ENCODE assay signal across 9 cellular contexts in genomic region chr13:98557934-98558630, GRCh38. TPM values are rescaled to one million over a fixed set of nuclear protein-coding genes. Genes with fewer than 3 reads are reported as not detected.
DNase-seq lines count a peak whose midpoint lies in the region; ATAC-seq, FAIRE-seq and TF ChIP-seq lines count a peak whose summit lies in the region.
"Had no signal": no experiment of that assay in that cellular context is flagged by ENCODE, and none has a peak within 500 bp of the region (broad histone marks: within the 10 kb centered on the region; RNA-seq: fewer than 3 reads in every experiment).

No MANE protein-coding gene starts in this region.

- FAIRE-seq in astrocyte (lab: Jason Lieb, UNC), result no peak

- peaks cover 90% of the 10 kb centered on the region for H3K4me1 ChIP-seq in CD4-positive, alpha-beta memory T cell (ENCODE audit: insufficient read depth, low read length)
- H3K4me1 ChIP-seq in GM23338 (ENCODE audit: insufficient read depth) (peaks cover 67% of the 10 kb centered on the region), astrocyte (ENCODE audit: insufficient read depth, low read length) (peaks cover 19% of the 10 kb centered on the region), mucosa of descending colon (ENCODE audit: low read depth) (peaks cover 36% of the 10 kb centered on the region)

- no peaks in the 10 kb centered on the region for H3K9me2 ChIP-seq in GM23338 (ENCODE audit: insufficient read depth)

- peaks cover 71 to 91% (median 81%) of the 10 kb centered on the region in 4 donors for H3K4me1 Mint-ChIP-seq in CD4-positive, alpha-beta memory T cell
- H3K4me1 Mint-ChIP-seq in GM23338, result peaks cover 69% of the 10 kb centered on the region
- H3K4me1 Mint-ChIP-seq in astrocyte (ENCODE audit: low read depth, unreplicated experiment), result peaks cover 25% of the 10 kb centered on the region

- H3K79me2 ChIP-seq in GM23338 (replicated peaks; ENCODE audit: insufficient read depth) (peaks cover 100% of the 10 kb centered on the region), astrocyte (ENCODE audit: insufficient read depth, low read length) (peaks cover 93% of the 10 kb centered on the region)

- CTCF ChIA-PET in CD4-positive, alpha-beta memory T cell (lab: Charles Lee; ENCODE audit: partially characterized antibody), result interaction anchor here (0.8 to 2.7 kb wide), 6 partner anchors 10 to 112 kb away, joined by 3 to 12 read pairs (median 3); no protein-coding TSS in a partner anchor

- no peaks in the 10 kb centered on the region for H3K27me3 ChIP-seq in CD4-positive, alpha-beta memory T cell (ENCODE audit: insufficient read depth, low read length)
- H3K27me3 ChIP-seq in GM23338 (ENCODE audit: insufficient read depth) (no peaks in the 10 kb centered on the region), astrocyte (ENCODE audit: insufficient read depth, low read length) (no peaks in the 10 kb centered on the region)

- H3K9ac ChIP-seq in astrocyte (ENCODE audit: low read length), result no peak overlapping the region

- H3K4me2 ChIP-seq in GM23338 (no peak overlapping the region), astrocyte (ENCODE audit: low read length) (peak overlapping the region; percentile 11)

- H2AFZ ChIP-seq in GM23338 (no peak overlapping the region), astrocyte (ENCODE audit: low read depth, low read length) (no peak overlapping the region)

- no peaks in the 10 kb centered on the region for H3K9me3 ChIP-seq in CD4-positive, alpha-beta memory T cell (ENCODE audit: control insufficient read depth in 1 of 2, low read length in 2 of 2)
- H3K9me3 ChIP-seq in astrocyte (ENCODE audit: insufficient read depth, low read depth, low read length) (no peaks in the 10 kb centered on the region), mucosa of descending colon (no peaks in the 10 kb centered on the region)

- POLR2A ChIA-PET in CD4-positive, alpha-beta memory T cell (lab: Charles Lee; ENCODE audit: partially characterized antibody), result interaction anchor here (1.1 to 2.6 kb wide), 4 partner anchors 10 to 18 kb away, joined by 7 to 15 read pairs (median 10); no protein-coding TSS in a partner anchor

- H4K20me1 ChIP-seq in GM23338 (replicated peaks; ENCODE audit: insufficient read depth) (peaks cover 52% of the 10 kb centered on the region), astrocyte (ENCODE audit: insufficient read depth, low read length) (peaks cover 88% of the 10 kb centered on the region)

- H3K9me3 Mint-ChIP-seq in CD4-positive, alpha-beta memory T cell, result no peaks in the 10 kb centered on the region
- H3K9me3 Mint-ChIP-seq in GM23338 (no peaks in the 10 kb centered on the region), astrocyte (ENCODE audit: unreplicated experiment) (no peaks in the 10 kb centered on the region)

- intact Hi-C loops in CD4-positive, alpha-beta memory T cell (cut with micrococcal nuclease), result no loop called here
- intact Hi-C loops in mucosa of descending colon (cut with DNase I, micrococcal nuclease), result no loop called here

- no peaks in the 10 kb centered on the region for H3F3A ChIP-seq in GM23338 (replicated peaks; ENCODE audit: low read depth)

- peaks cover 0 to 18% of the 10 kb centered on the region in 2 donors for H3K36me3 Mint-ChIP-seq in CD4-positive, alpha-beta memory T cell
- H3K36me3 Mint-ChIP-seq in GM23338 (ENCODE audit: low read depth) (peaks cover 10% of the 10 kb centered on the region), astrocyte (ENCODE audit: low read depth, unreplicated experiment) (peaks cover 3% of the 10 kb centered on the region)

- peak overlapping the region; percentile 57 to 78 (median 72) for H3K4me3 Mint-ChIP-seq in CD4-positive, alpha-beta memory T cell
- H3K4me3 Mint-ChIP-seq in GM23338 (no peak overlapping the region), astrocyte (ENCODE audit: unreplicated experiment) (no peak overlapping the region)

- peak overlapping the region; percentile 70 to 95 (median 84) for H3K27ac Mint-ChIP-seq in CD4-positive, alpha-beta memory T cell
- H3K27ac Mint-ChIP-seq in GM23338, result no peak overlapping the region
- peak overlapping the region; percentile 26 for H3K27ac Mint-ChIP-seq in astrocyte (ENCODE audit: unreplicated experiment)

- no peak for DNase-seq in CD4-positive, alpha-beta memory T cell
- DNase-seq in GM23338 (ENCODE audit: low spot score), result no peak
- DNase-seq in astrocyte (ENCODE audit: low read depth), result peak; percentile 65
- DNase-seq in mucosa of descending colon, result no peak
- no peak for DNase-seq in left lobe of liver (ENCODE audit: low spot score)
- DNase-seq in stimulated activated CD4-positive, alpha-beta T cell treated with anti-CD3 and anti-CD28 coated beads, Interleukin-4, amount 100 ng/mL, for 4 hours, result no peak
- DNase-seq: midbrain had no signal

- H3K27me3 Mint-ChIP-seq in CD4-positive, alpha-beta memory T cell, result no peaks in the 10 kb centered on the region
- H3K27me3 Mint-ChIP-seq in GM23338 (ENCODE audit: insufficient read depth, low read depth, poor library complexity) (peaks cover 11% of the 10 kb centered on the region), astrocyte (ENCODE audit: low read depth, unreplicated experiment) (no peaks in the 10 kb centered on the region)

- TF ChIP-seq CTCF in GM23338 (conservative IDR thresholded peaks at IDR 0.05; ENCODE audit: low read depth in 2 of 2) (no peak), astrocyte (IDR thresholded peaks at IDR 0.05; ENCODE audit: insufficient read depth, low read depth, low read length) (no peak), mucosa of descending colon (IDR thresholded peaks at IDR 0.05) (no peak)

- no peak overlapping the region for H3K4me3 ChIP-seq in CD4-positive, alpha-beta memory T cell (ENCODE audit: low read length in 2 of 2)
- H3K4me3 ChIP-seq in GM23338 (no peak overlapping the region), astrocyte (ENCODE audit: insufficient read depth, low read depth, low read length) (no peak overlapping the region), mucosa of descending colon (no peak overlapping the region)
- H3K4me3 ChIP-seq: skin epidermis had no signal

- no peaks in the 10 kb centered on the region for H3K36me3 ChIP-seq in CD4-positive, alpha-beta memory T cell (ENCODE audit: insufficient read depth, low read length)
- H3K36me3 ChIP-seq in GM23338 (ENCODE audit: insufficient read depth) (no peaks in the 10 kb centered on the region), astrocyte (ENCODE audit: insufficient read depth, low read length) (no peaks in the 10 kb centered on the region), mucosa of descending colon (ENCODE audit: low read depth) (no peaks in the 10 kb centered on the region)

- peak overlapping the region; percentile 2 for H3K27ac ChIP-seq in CD4-positive, alpha-beta memory T cell (ENCODE audit: low read depth, low read length)
- H3K27ac ChIP-seq in GM23338 (ENCODE audit: low read depth), result peak overlapping the region; percentile 62
- no peak overlapping the region for H3K27ac ChIP-seq in astrocyte (ENCODE audit: low read depth, low read length)

- ATAC-seq in GM23338, result peak; percentile 12
- ATAC-seq in mucosa of descending colon, result peak; percentile 15
- no peak for ATAC-seq in left lobe of liver
- no peak for ATAC-seq in HG02938 (IDR thresholded peaks at IDR 0.05; ENCODE audit: unreplicated experiment)

TF ChIP-seq in GM23338, 12 proteins besides CTCF, POLR2A, EP300 and RAD21 (continues in another document):
- no peak for TF ChIP-seq STAT1 (IDR thresholded peaks at IDR 0.05; ENCODE audit: unreplicated experiment)
- no peak for TF ChIP-seq POLR2AphosphoS5 (IDR thresholded peaks at IDR 0.05; ENCODE audit: low read depth)
- TF ChIP-seq, protein P1, sequence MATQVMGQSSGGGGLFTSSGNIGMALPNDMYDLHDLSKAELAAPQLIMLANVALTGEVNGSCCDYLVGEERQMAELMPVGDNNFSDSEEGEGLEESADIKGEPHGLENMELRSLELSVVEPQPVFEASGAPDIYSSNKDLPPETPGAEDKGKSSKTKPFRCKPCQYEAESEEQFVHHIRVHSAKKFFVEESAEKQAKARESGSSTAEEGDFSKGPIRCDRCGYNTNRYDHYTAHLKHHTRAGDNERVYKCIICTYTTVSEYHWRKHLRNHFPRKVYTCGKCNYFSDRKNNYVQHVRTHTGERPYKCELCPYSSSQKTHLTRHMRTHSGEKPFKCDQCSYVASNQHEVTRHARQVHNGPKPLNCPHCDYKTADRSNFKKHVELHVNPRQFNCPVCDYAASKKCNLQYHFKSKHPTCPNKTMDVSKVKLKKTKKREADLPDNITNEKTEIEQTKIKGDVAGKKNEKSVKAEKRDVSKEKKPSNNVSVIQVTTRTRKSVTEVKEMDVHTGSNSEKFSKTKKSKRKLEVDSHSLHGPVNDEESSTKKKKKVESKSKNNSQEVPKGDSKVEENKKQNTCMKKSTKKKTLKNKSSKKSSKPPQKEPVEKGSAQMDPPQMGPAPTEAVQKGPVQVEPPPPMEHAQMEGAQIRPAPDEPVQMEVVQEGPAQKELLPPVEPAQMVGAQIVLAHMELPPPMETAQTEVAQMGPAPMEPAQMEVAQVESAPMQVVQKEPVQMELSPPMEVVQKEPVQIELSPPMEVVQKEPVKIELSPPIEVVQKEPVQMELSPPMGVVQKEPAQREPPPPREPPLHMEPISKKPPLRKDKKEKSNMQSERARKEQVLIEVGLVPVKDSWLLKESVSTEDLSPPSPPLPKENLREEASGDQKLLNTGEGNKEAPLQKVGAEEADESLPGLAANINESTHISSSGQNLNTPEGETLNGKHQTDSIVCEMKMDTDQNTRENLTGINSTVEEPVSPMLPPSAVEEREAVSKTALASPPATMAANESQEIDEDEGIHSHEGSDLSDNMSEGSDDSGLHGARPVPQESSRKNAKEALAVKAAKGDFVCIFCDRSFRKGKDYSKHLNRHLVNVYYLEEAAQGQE (IDR thresholded peaks at IDR 0.05; ENCODE audit: unreplicated experiment), result no peak
- TF ChIP-seq ZNF114 (CRISPR knock-in tag; IDR thresholded peaks at IDR 0.05), result no peak
- no peak for TF ChIP-seq NANOG (IDR thresholded peaks at IDR 0.05; ENCODE audit: borderline replicate concordance)
- TF ChIP-seq EZH2 (IDR thresholded peaks at IDR 0.05; ENCODE audit: low read depth, unreplicated experiment), result no peak
- TF ChIP-seq, protein P2, sequence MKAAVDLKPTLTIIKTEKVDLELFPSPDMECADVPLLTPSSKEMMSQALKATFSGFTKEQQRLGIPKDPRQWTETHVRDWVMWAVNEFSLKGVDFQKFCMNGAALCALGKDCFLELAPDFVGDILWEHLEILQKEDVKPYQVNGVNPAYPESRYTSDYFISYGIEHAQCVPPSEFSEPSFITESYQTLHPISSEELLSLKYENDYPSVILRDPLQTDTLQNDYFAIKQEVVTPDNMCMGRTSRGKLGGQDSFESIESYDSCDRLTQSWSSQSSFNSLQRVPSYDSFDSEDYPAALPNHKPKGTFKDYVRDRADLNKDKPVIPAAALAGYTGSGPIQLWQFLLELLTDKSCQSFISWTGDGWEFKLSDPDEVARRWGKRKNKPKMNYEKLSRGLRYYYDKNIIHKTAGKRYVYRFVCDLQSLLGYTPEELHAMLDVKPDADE (IDR thresholded peaks at IDR 0.05), result no peak
- TF ChIP-seq EZH2phosphoT487 (IDR thresholded peaks at IDR 0.05; ENCODE audit: unreplicated experiment), result no peak

RNA-seq across cellular contexts. Expression of gene STK24, which starts 18.8 kb away (rescaled TPM):
- total RNA-seq in CD4-positive, alpha-beta memory T cell, result 100 to 1,000 TPM; 146 to 147 TPM
- polyA plus RNA-seq in CD4-positive, alpha-beta memory T cell, result 10 to 100 TPM; 24.2 to 89.4 TPM
- total RNA-seq in GM23338 (2014; rRNA removed; shearing (Covaris generic)), result 144 and 157 TPM in 2 replicates
- 56.5 and 60.3 TPM in 2 replicates for polyA plus RNA-seq in GM23338 (2016; fragmentation: Nextera tagmentation; extraction: Ambion mirVana)
- total RNA-seq in astrocyte (86.2 and 96.1 TPM in 2 replicates), mucosa of descending colon (100 to 1,000 TPM; 190 to 210 (median 204) TPM), left lobe of liver (17.0 TPM)

Comparison
In these comparisons a context has a peak if more than half of its experiments do, and no peak if none do; other contexts are left out.
1. H3K4me3 Mint-ChIP-seq: peak in CD4-positive, alpha-beta memory T cell (8 of 8); none in GM23338 (single experiment) and astrocyte (single experiment).
2. ATAC-seq: peak in GM23338 (single experiment) and mucosa of descending colon (single experiment); none in left lobe of liver (single experiment) and HG02938 (single experiment).